Comparison of ENCODE assay signal across 1 cellular context in genomic region chr20:62828551-62829230, GRCh38.
TF ChIP-seq lines count a peak whose summit lies in the region.

No MANE protein-coding gene starts in this region.

TF ChIP-seq in HepG2, 621 proteins besides CTCF, POLR2A, EP300 and RAD21 (continues in another document):
- TF ChIP-seq HNRNPL (IDR thresholded peaks at IDR 0.05; ENCODE audit: low read depth, low read length) (peak; percentile 27; the same call in 1 of the 2 replicates), PCBP1 (IDR thresholded peaks at IDR 0.05; ENCODE audit: borderline replicate concordance, low read depth, low read length) (0 out of 2 replicates have a peak, but pooled peaks have one; percentile 58), ZNF691 (CRISPR knock-in tag; IDR thresholded peaks at IDR 0.05; ENCODE audit: borderline replicate concordance, low read depth) (no peak), ZNF510 (CRISPR knock-in tag; IDR thresholded peaks at IDR 0.05; ENCODE audit: low read depth) (no peak), ZNF274 (CRISPR knock-in tag; IDR thresholded peaks at IDR 0.05) (no peak), SP140L (CRISPR knock-in tag; IDR thresholded peaks at IDR 0.05; ENCODE audit: borderline replicate concordance) (no peak), ZBTB20 (CRISPR knock-in tag; IDR thresholded peaks at IDR 0.05; ENCODE audit: borderline replicate concordance, low read depth) (no peak), ZNF431 (CRISPR knock-in tag; IDR thresholded peaks at IDR 0.05; ENCODE audit: borderline replicate concordance, low read depth) (no peak), NONO (IDR thresholded peaks at IDR 0.05) (no peak), NONO (CRISPR knock-in tag; conservative IDR thresholded peaks at IDR 0.05) (no peak), ZNF710 (CRISPR knock-in tag; IDR thresholded peaks at IDR 0.05; ENCODE audit: borderline replicate concordance) (no peak), CCDC6 (CRISPR knock-in tag; IDR thresholded peaks at IDR 0.05) (no peak), TAF1 (CRISPR knock-in tag; IDR thresholded peaks at IDR 0.05) (no peak), E2F5 (CRISPR knock-in tag; conservative IDR thresholded peaks at IDR 0.05) (no peak), MTF1 (CRISPR knock-in tag; IDR thresholded peaks at IDR 0.05) (no peak), MNT (IDR thresholded peaks at IDR 0.05) (0 out of 2 replicates have a peak, but pooled peaks have one; percentile 11), ATRX (CRISPR knock-in tag; IDR thresholded peaks at IDR 0.05; ENCODE audit: borderline replicate concordance) (no peak), SOX13 (IDR thresholded peaks at IDR 0.05) (no peak), SOX13 (CRISPR knock-in tag; conservative IDR thresholded peaks at IDR 0.05 in 1 of 2, IDR thresholded peaks at IDR 0.05 in 1 of 2) (no peak), HES4 (CRISPR knock-in tag; IDR thresholded peaks at IDR 0.05; ENCODE audit: borderline replicate concordance) (no peak), CBX2 (IDR thresholded peaks at IDR 0.05; ENCODE audit: low read depth, low read length) (no peak), CBX2 (CRISPR knock-in tag; IDR thresholded peaks at IDR 0.05; ENCODE audit: low read depth) (no peak), ZNF724P (CRISPR knock-in tag; IDR thresholded peaks at IDR 0.05; ENCODE audit: borderline replicate concordance) (no peak), ARID3A (IDR thresholded peaks at IDR 0.05; ENCODE audit: low read depth, low read length) (no peak), MXD1 (CRISPR knock-in tag; IDR thresholded peaks at IDR 0.05) (peak; percentile 9; the same call in 1 of the 2 replicates), RBFOX2 (IDR thresholded peaks at IDR 0.05; ENCODE audit: low read depth, low read length) (peak; percentile 59), JUND (CRISPR knock-in tag; IDR thresholded peaks at IDR 0.05) (no peak), ZNF550 (CRISPR knock-in tag; IDR thresholded peaks at IDR 0.05; ENCODE audit: borderline replicate concordance) (no peak), CBX5 (CRISPR knock-in tag; IDR thresholded peaks at IDR 0.05; ENCODE audit: borderline replicate concordance) (no peak), MED13 (CRISPR knock-in tag; IDR thresholded peaks at IDR 0.05) (no peak), ZNF747 (CRISPR knock-in tag; IDR thresholded peaks at IDR 0.05; ENCODE audit: borderline replicate concordance) (no peak), ZIK1 (CRISPR knock-in tag; IDR thresholded peaks at IDR 0.05; ENCODE audit: borderline replicate concordance, low read depth) (no peak), ZBTB34 (CRISPR knock-in tag; IDR thresholded peaks at IDR 0.05) (no peak), ZBTB38 (CRISPR knock-in tag; IDR thresholded peaks at IDR 0.05) (0 out of 2 replicates have a peak, but pooled peaks have one; percentile 16), ZNF441 (CRISPR knock-in tag; IDR thresholded peaks at IDR 0.05; ENCODE audit: borderline replicate concordance) (no peak), XRCC5 (optimal IDR thresholded peaks at IDR 0.05; ENCODE audit: low read length) (no peak), DNMT1 (CRISPR knock-in tag; IDR thresholded peaks at IDR 0.05) (no peak)
- TF ChIP-seq, protein P1, sequence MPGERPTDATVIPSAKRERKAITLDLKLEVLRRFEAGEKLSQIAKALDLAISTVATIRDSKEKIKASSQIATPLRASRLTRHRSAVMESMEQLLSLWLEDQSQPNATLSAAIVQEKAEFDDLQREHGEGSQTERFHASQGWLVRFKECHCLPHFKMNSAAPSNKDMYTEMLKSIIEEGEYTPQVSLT (CRISPR knock-in tag; IDR thresholded peaks at IDR 0.05; ENCODE audit: borderline replicate concordance, low read depth): no peak
- TF ChIP-seq, protein P2, sequence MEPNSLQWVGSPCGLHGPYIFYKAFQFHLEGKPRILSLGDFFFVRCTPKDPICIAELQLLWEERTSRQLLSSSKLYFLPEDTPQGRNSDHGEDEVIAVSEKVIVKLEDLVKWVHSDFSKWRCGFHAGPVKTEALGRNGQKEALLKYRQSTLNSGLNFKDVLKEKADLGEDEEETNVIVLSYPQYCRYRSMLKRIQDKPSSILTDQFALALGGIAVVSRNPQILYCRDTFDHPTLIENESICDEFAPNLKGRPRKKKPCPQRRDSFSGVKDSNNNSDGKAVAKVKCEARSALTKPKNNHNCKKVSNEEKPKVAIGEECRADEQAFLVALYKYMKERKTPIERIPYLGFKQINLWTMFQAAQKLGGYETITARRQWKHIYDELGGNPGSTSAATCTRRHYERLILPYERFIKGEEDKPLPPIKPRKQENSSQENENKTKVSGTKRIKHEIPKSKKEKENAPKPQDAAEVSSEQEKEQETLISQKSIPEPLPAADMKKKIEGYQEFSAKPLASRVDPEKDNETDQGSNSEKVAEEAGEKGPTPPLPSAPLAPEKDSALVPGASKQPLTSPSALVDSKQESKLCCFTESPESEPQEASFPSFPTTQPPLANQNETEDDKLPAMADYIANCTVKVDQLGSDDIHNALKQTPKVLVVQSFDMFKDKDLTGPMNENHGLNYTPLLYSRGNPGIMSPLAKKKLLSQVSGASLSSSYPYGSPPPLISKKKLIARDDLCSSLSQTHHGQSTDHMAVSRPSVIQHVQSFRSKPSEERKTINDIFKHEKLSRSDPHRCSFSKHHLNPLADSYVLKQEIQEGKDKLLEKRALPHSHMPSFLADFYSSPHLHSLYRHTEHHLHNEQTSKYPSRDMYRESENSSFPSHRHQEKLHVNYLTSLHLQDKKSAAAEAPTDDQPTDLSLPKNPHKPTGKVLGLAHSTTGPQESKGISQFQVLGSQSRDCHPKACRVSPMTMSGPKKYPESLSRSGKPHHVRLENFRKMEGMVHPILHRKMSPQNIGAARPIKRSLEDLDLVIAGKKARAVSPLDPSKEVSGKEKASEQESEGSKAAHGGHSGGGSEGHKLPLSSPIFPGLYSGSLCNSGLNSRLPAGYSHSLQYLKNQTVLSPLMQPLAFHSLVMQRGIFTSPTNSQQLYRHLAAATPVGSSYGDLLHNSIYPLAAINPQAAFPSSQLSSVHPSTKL (CRISPR knock-in tag; IDR thresholded peaks at IDR 0.05): no peak
- TF ChIP-seq, protein P3, sequence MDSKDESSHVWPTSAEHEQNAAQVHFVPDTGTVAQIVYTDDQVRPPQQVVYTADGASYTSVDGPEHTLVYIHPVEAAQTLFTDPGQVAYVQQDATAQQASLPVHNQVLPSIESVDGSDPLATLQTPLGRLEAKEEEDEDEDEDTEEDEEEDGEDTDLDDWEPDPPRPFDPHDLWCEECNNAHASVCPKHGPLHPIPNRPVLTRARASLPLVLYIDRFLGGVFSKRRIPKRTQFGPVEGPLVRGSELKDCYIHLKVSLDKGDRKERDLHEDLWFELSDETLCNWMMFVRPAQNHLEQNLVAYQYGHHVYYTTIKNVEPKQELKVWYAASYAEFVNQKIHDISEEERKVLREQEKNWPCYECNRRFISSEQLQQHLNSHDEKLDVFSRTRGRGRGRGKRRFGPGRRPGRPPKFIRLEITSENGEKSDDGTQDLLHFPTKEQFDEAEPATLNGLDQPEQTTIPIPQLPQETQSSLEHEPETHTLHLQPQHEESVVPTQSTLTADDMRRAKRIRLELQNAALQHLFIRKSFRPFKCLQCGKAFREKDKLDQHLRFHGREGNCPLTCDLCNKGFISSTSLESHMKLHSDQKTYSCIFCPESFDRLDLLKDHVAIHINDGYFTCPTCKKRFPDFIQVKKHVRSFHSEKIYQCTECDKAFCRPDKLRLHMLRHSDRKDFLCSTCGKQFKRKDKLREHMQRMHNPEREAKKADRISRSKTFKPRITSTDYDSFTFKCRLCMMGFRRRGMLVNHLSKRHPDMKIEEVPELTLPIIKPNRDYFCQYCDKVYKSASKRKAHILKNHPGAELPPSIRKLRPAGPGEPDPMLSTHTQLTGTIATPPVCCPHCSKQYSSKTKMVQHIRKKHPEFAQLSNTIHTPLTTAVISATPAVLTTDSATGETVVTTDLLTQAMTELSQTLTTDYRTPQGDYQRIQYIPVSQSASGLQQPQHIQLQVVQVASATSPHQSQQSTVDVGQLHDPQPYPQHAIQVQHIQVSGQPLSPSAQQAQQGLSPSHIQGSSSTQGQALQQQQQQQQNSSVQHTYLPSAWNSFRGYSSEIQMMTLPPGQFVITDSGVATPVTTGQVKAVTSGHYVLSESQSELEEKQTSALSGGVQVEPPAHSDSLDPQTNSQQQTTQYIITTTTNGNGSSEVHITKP (CRISPR knock-in tag; IDR thresholded peaks at IDR 0.05; ENCODE audit: low read depth): no peak
- TF ChIP-seq, protein P4, sequence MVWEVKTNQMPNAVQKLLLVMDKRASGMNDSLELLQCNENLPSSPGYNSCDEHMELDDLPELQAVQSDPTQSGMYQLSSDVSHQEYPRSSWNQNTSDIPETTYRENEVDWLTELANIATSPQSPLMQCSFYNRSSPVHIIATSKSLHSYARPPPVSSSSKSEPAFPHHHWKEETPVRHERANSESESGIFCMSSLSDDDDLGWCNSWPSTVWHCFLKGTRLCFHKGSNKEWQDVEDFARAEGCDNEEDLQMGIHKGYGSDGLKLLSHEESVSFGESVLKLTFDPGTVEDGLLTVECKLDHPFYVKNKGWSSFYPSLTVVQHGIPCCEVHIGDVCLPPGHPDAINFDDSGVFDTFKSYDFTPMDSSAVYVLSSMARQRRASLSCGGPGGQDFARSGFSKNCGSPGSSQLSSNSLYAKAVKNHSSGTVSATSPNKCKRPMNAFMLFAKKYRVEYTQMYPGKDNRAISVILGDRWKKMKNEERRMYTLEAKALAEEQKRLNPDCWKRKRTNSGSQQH (CRISPR knock-in tag; IDR thresholded peaks at IDR 0.05; ENCODE audit: low read depth): no peak
